ENCODE assay signal across 2 cellular contexts in genomic region chr1:220363196-220363831, GRCh38.
TF ChIP-seq lines count a peak whose summit lies in the region.

No MANE protein-coding gene starts in this region.

TF ChIP-seq in GM23338, 12 proteins besides CTCF, POLR2A, EP300 and RAD21 (continued from another document):
- TF ChIP-seq ETS1 (IDR thresholded peaks at IDR 0.05) (no peak), ZNF331 (CRISPR knock-in tag; IDR thresholded peaks at IDR 0.05; ENCODE audit: low read depth) (no peak), ZNF462 (CRISPR knock-in tag; IDR thresholded peaks at IDR 0.05) (no peak), NANOG (IDR thresholded peaks at IDR 0.05; ENCODE audit: borderline replicate concordance) (no peak), EZH2phosphoT487 (IDR thresholded peaks at IDR 0.05; ENCODE audit: unreplicated experiment) (no peak), EZH2 (IDR thresholded peaks at IDR 0.05; ENCODE audit: low read depth, unreplicated experiment) (no peak)

TF ChIP-seq in SK-N-SH, 30 proteins besides CTCF, POLR2A, EP300 and RAD21 (continued from another document):
- no peak for TF ChIP-seq IRF3 (IDR thresholded peaks at IDR 0.05; ENCODE audit: low read depth, low read length)
- peak; percentile 51; the same call in 1 of the 2 replicates for TF ChIP-seq RXRA (IDR thresholded peaks at IDR 0.05; ENCODE audit: borderline replicate concordance, low read depth)
- TF ChIP-seq ELF1 (IDR thresholded peaks at IDR 0.05), result no peak
- TF ChIP-seq JUND (IDR thresholded peaks at IDR 0.05), result peak; percentile 88
- no peak for TF ChIP-seq FOXJ3 (CRISPR knock-in tag; IDR thresholded peaks at IDR 0.05)
- peak; percentile 28; the same call in 1 of the 2 replicates for TF ChIP-seq MEF2A (IDR thresholded peaks at IDR 0.05; ENCODE audit: borderline replicate concordance, low read depth)
- TF ChIP-seq POLR2AphosphoS5 (IDR thresholded peaks at IDR 0.05; ENCODE audit: low read depth, low read length), result peak; percentile 60; the same call in 1 of the 2 replicates
- TF ChIP-seq ZBTB33 (IDR thresholded peaks at IDR 0.05; ENCODE audit: borderline replicate concordance, low read depth), result peak; percentile 59; the same call in 1 of the 2 replicates
- no peak; the same call in 1 of the 2 replicates for TF ChIP-seq RFX5 (IDR thresholded peaks at IDR 0.05; ENCODE audit: low read length)
- peak; percentile 95 for TF ChIP-seq TCF12 (IDR thresholded peaks at IDR 0.05)
- no peak for TF ChIP-seq EZH2phosphoT487 (IDR thresholded peaks at IDR 0.05; ENCODE audit: borderline replicate concordance, low read depth)
- no peak for TF ChIP-seq NRF1 (IDR thresholded peaks at IDR 0.05; ENCODE audit: low read depth, low read length)
- TF ChIP-seq FOXM1 (IDR thresholded peaks at IDR 0.05; ENCODE audit: low read depth), result peak; percentile 85
- TF ChIP-seq GATA2 (CRISPR knock-in tag; IDR thresholded peaks at IDR 0.05), result peak; percentile 38; the same call in 1 of the 2 replicates
- no peak for TF ChIP-seq MAX (IDR thresholded peaks at IDR 0.05; ENCODE audit: low read depth)
- peak; percentile 93 for TF ChIP-seq TEAD4 (IDR thresholded peaks at IDR 0.05; ENCODE audit: borderline replicate concordance, insufficient read depth)
- TF ChIP-seq GABPA (IDR thresholded peaks at IDR 0.05; ENCODE audit: low read depth), result peak; percentile 20; the same call in 1 of the 2 replicates
- 0 out of 2 replicates have a peak, but pooled peaks have one; percentile 27 for TF ChIP-seq SIN3A (IDR thresholded peaks at IDR 0.05; ENCODE audit: borderline replicate concordance, low read depth, low read length)
TF ChIP-seq in SK-N-SH: peak in this region for 16.
